Comparison of ENCODE assay signal across 29 cellular contexts in genomic region chr20:49098136-49098535, GRCh38.
"Had no signal": no experiment of that assay in that cellular context is flagged by ENCODE, and none has a peak within 500 bp of the region (broad histone marks: within the 10 kb centered on the region; RNA-seq: fewer than 3 reads in every experiment).

No MANE protein-coding gene starts in this region.

- DNase-seq: activated CD4-positive, alpha-beta memory T cell treated with anti-CD3 and anti-CD28 coated beads, Interleukin-2, amount 10 ng/mL, durations not matched to agents 7 days and 5 days; activated CD4-positive, alpha-beta T cell treated with anti-CD3 and anti-CD28 coated beads for 1 hour; activated CD4-positive, alpha-beta T cell treated with anti-CD3 and anti-CD28 coated beads for 4 hours; activated CD4-positive, alpha-beta T cell treated with anti-CD3 and anti-CD28 coated beads, Interleukin-2, amount 10 ng/mL, durations not matched to agents 7 days and 5 days; activated CD4-positive, alpha-beta T cell treated with anti-CD3 and anti-CD28 coated beads, Interleukin-2, amount 50 U/mL, for 4 hours; activated CD8-positive, alpha-beta memory T cell treated with anti-CD3 and anti-CD28 coated beads for 24 hours; activated gamma-delta T cell; activated naive CD4-positive, alpha-beta T cell; activated naive CD8-positive, alpha-beta T cell treated with anti-CD3 and anti-CD28 coated beads for 36 hours; activated naive CD8-positive, alpha-beta T cell treated with anti-CD3 and anti-CD28 coated beads, Interleukin-2, amount 50 U/mL, for 24 hours; activated T-cell treated with anti-CD3 and anti-CD28 coated beads, Interleukin-2, amount 50 U/mL, for 48 hours; adrenal gland; amygdala; cortex of kidney; dermis blood vessel endothelial cell; effector CD4-positive, alpha-beta T cell; effector memory CD8-positive, alpha-beta T cell; erythroblast; foreskin keratinocyte; gastrocnemius medialis; heart right ventricle; T-helper 1 cell; T-helper 17 cell; T1000 had no signal

- H3K27me3 Mint-ChIP-seq: activated CD4-positive, alpha-beta memory T cell treated with anti-CD3 and anti-CD28 coated beads, Interleukin-2, amount 10 ng/mL, durations not matched to agents 7 days and 5 days; activated CD4-positive, alpha-beta T cell treated with anti-CD3 and anti-CD28 coated beads, Interleukin-2, amount 10 ng/mL, durations not matched to agents 7 days and 5 days; activated naive CD4-positive, alpha-beta T cell treated with anti-CD3 and anti-CD28 coated beads, Interleukin-2, amount 50 U/mL, for 24 hours; activated naive CD8-positive, alpha-beta T cell treated with anti-CD3 and anti-CD28 coated beads for 36 hours; activated naive CD8-positive, alpha-beta T cell treated with anti-CD3 and anti-CD28 coated beads, Interleukin-2, amount 50 U/mL, for 24 hours; brain; effector memory CD8-positive, alpha-beta T cell; T-helper 17 cell had no signal

- ATAC-seq: activated naive CD8-positive, alpha-beta T cell treated with anti-CD3 and anti-CD28 coated beads, Interleukin-2, amount 50 U/mL, for 24 hours; effector memory CD8-positive, alpha-beta T cell; foreskin keratinocyte; gastrocnemius medialis; heart right ventricle; T-helper 17 cell had no signal

- H3K9me3 Mint-ChIP-seq: activated CD4-positive, alpha-beta memory T cell treated with anti-CD3 and anti-CD28 coated beads, Interleukin-2, amount 10 ng/mL, durations not matched to agents 7 days and 5 days; activated CD4-positive, alpha-beta T cell treated with anti-CD3 and anti-CD28 coated beads, Interleukin-2, amount 10 ng/mL, durations not matched to agents 7 days and 5 days; activated naive CD4-positive, alpha-beta T cell treated with anti-CD3 and anti-CD28 coated beads, Interleukin-2, amount 50 U/mL, for 24 hours; activated naive CD8-positive, alpha-beta T cell treated with anti-CD3 and anti-CD28 coated beads for 36 hours; activated naive CD8-positive, alpha-beta T cell treated with anti-CD3 and anti-CD28 coated beads, Interleukin-2, amount 50 U/mL, for 24 hours; brain; effector memory CD8-positive, alpha-beta T cell; T-helper 2 cell treated with Interferon-gamma antibody and Interleukin-4, amounts not matched to agents 5 μg/mL and 100 μg/mL, for 36 hours had no signal

- H3K27ac ChIP-seq: adrenal gland, ascending aorta, esophagus muscularis mucosa, foreskin keratinocyte, gastrocnemius medialis, heart right ventricle had no signal

- H3K4me1 Mint-ChIP-seq: brain had no signal

- H3K4me3 Mint-ChIP-seq: activated CD4-positive, alpha-beta memory T cell treated with anti-CD3 and anti-CD28 coated beads, Interleukin-2, amount 10 ng/mL, durations not matched to agents 7 days and 5 days; activated CD4-positive, alpha-beta T cell treated with anti-CD3 and anti-CD28 coated beads, Interleukin-2, amount 10 ng/mL, durations not matched to agents 7 days and 5 days; activated naive CD4-positive, alpha-beta T cell treated with anti-CD3 and anti-CD28 coated beads, Interleukin-2, amount 50 U/mL, for 24 hours; activated naive CD8-positive, alpha-beta T cell treated with anti-CD3 and anti-CD28 coated beads for 36 hours; activated naive CD8-positive, alpha-beta T cell treated with anti-CD3 and anti-CD28 coated beads, Interleukin-2, amount 50 U/mL, for 24 hours; brain; effector memory CD8-positive, alpha-beta T cell; T-helper 17 cell; T-helper 2 cell treated with Interferon-gamma antibody and Interleukin-4, amounts not matched to agents 5 μg/mL and 100 μg/mL, for 36 hours had no signal

- H3K27me3 ChIP-seq: adrenal gland, ascending aorta, esophagus muscularis mucosa, foreskin keratinocyte, gastrocnemius medialis, heart right ventricle had no signal

- H3K4me3 ChIP-seq: adrenal gland, ascending aorta, esophagus muscularis mucosa, gastrocnemius medialis, heart right ventricle had no signal

- H3K4me1 ChIP-seq: ascending aorta, esophagus muscularis mucosa, foreskin keratinocyte, gastrocnemius medialis had no signal

- H3K27ac Mint-ChIP-seq: activated CD4-positive, alpha-beta memory T cell treated with anti-CD3 and anti-CD28 coated beads, Interleukin-2, amount 10 ng/mL, durations not matched to agents 7 days and 5 days; activated CD4-positive, alpha-beta T cell treated with anti-CD3 and anti-CD28 coated beads, Interleukin-2, amount 10 ng/mL, durations not matched to agents 7 days and 5 days; activated naive CD4-positive, alpha-beta T cell treated with anti-CD3 and anti-CD28 coated beads, Interleukin-2, amount 50 U/mL, for 24 hours; activated naive CD8-positive, alpha-beta T cell treated with anti-CD3 and anti-CD28 coated beads for 36 hours; activated naive CD8-positive, alpha-beta T cell treated with anti-CD3 and anti-CD28 coated beads, Interleukin-2, amount 50 U/mL, for 24 hours; T-helper 2 cell treated with Interferon-gamma antibody and Interleukin-4, amounts not matched to agents 5 μg/mL and 100 μg/mL, for 36 hours had no signal

- H3K9me3 ChIP-seq: adrenal gland, ascending aorta, esophagus muscularis mucosa, gastrocnemius medialis, heart right ventricle had no signal
